11 cellular contexts compared by ENCODE assay signal in the genomic region with DNA sequence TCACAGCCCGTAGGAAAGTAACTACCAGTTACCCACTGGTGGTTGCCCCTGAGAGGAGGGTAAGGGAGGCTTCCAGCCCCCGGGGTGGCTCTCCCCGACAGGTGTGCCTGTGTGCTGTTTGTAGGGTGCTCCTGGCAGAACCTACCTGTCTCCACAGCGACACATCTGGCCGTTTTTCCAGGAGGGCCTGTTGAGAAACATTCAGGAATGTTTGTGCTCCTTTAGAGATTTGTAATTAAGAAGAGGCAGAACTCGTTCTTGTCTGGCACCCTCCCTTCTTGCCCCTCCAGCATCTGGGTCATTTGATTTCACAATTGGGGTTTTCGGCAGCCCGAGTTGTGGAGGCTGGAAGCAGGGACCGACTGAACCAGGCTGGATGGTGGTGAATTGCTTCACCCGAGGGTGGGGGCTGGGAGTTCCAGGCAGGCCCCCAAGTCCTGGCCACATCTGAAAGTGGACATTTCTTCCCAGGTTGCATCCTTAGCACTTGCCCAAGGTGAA.
DNase-seq lines count a peak whose midpoint lies in the region; ATAC-seq and TF ChIP-seq lines count a peak whose summit lies in the region.
"Had no signal": no experiment of that assay in that cellular context is flagged by ENCODE, and none has a peak within 500 bp of the region (broad histone marks: within the 10 kb centered on the region; RNA-seq: fewer than 3 reads in every experiment).

No MANE protein-coding gene starts in this region.

- intact Hi-C loops in breast epithelium (cut with DNase I; ENCODE audit: low total_unique reads): no loop called here

- peak in 1 of 4 donors; percentile 60 for TF ChIP-seq EP300 in upper lobe of left lung (IDR thresholded peaks at IDR 0.05)

- H3K9me3 ChIP-seq in breast epithelium (no peaks in the 10 kb centered on the region), upper lobe of left lung (no peaks in the 10 kb centered on the region)
- H3K9me3 ChIP-seq: BLaER1 treated with 17β-estradiol and CSF1 and Interleukin-3, amounts not matched to agents 10 nM and 100 nM; ovary had no signal

- TF ChIP-seq POLR2A in breast epithelium (IDR thresholded peaks at IDR 0.05) (no peak), upper lobe of left lung (IDR thresholded peaks at IDR 0.05) (no peak)

- WGBS in upper lobe of left lung, 2 donors: 34 to 55% methylated on average over 4 to 10 of the region's 10 CpGs

- DNase-seq in NCI-H510A treated with DMSO at 0.1 percent for 48 hours (lab: John Stamatoyannopoulos, UW): peak; percentile 19
- DNase-seq in NCI-H510A (lab: John Stamatoyannopoulos, UW): no peak
- DNase-seq in breast epithelium (ENCODE audit: low spot score in 2 of 2): peak; percentile 78 to 95
- DNase-seq in left kidney (ENCODE audit: low read depth, low spot score): peak; percentile 55
- peak in 1 of 2 donors; percentile 84 for DNase-seq in upper lobe of left lung
- DNase-seq: stimulated activated naive CD4-positive, alpha-beta T cell treated with Interleukin-2 at 50 U/mL for 16 hours had no signal

- TF ChIP-seq CTCF in breast epithelium (IDR thresholded peaks at IDR 0.05) (peak in 2 of 3 donors; percentile 35 to 68), upper lobe of left lung (IDR thresholded peaks at IDR 0.05) (peak in 2 of 6 experiments; percentile 24 to 35)

- H3K36me3 ChIP-seq in breast epithelium (no peaks in the 10 kb centered on the region), upper lobe of left lung (no peaks in the 10 kb centered on the region)
- H3K36me3 ChIP-seq: BLaER1 treated with 17β-estradiol and CSF1 and Interleukin-3, amounts not matched to agents 10 nM and 100 nM; ovary had no signal

- peak overlapping the region; percentile 88 to 91 for H3K27ac ChIP-seq in breast epithelium
- H3K27ac ChIP-seq in upper lobe of left lung: peak overlapping the region; percentile 38 to 83 (median 64)
- H3K27ac ChIP-seq: BLaER1 treated with 17β-estradiol and CSF1 and Interleukin-3, amounts not matched to agents 10 nM and 100 nM; ovary had no signal

- H3K4me3 ChIP-seq in breast epithelium (peak overlapping the region in 2 of 3 donors; percentile 23 to 51), upper lobe of left lung (no peak overlapping the region)
- H3K4me3 ChIP-seq: BLaER1 treated with 17β-estradiol and CSF1 and Interleukin-3, amounts not matched to agents 10 nM and 100 nM; ovary had no signal

- H3K4me1 ChIP-seq in breast epithelium (peaks cover 0 to 10% of the 10 kb centered on the region in 2 donors), upper lobe of left lung (peaks cover 0 to 25% (median 11%) of the 10 kb centered on the region in 4 donors)
- H3K4me1 ChIP-seq: BLaER1 treated with 17β-estradiol and CSF1 and Interleukin-3, amounts not matched to agents 10 nM and 100 nM had no signal

- ATAC-seq in upper lobe of left lung (ENCODE audit: low FRiP score in 2 of 2) (peak; percentile 61 to 76), GM19023 (IDR thresholded peaks at IDR 0.05; ENCODE audit: unreplicated experiment) (no peak), GM19324 (IDR thresholded peaks at IDR 0.05; ENCODE audit: low FRiP score, unreplicated experiment) (no peak)
- ATAC-seq in activated CD4-positive, CD25-positive, alpha-beta regulatory T cell treated with anti-CD3 and anti-CD28 coated beads, Interleukin-2, amount 50 U/mL, for 24 hours: no peak

- H3K27me3 ChIP-seq in breast epithelium: no peaks in the 10 kb centered on the region
- no peaks in the 10 kb centered on the region for H3K27me3 ChIP-seq in upper lobe of left lung
- H3K27me3 ChIP-seq: BLaER1 treated with 17β-estradiol and CSF1 and Interleukin-3, amounts not matched to agents 10 nM and 100 nM; ovary had no signal

Comparison
In these comparisons a context has a peak if more than half of its experiments do, and no peak if none do; other contexts are left out.
1. H3K4me3 ChIP-seq: peak in breast epithelium (2 of 3); none in upper lobe of left lung (0 of 4).
2. ATAC-seq: peak in upper lobe of left lung (2 of 2); none in GM19023 (single experiment), activated CD4-positive, CD25-positive, alpha-beta regulatory T cell treated with anti-CD3 and anti-CD28 coated beads, Interleukin-2, amount 50 U/mL, for 24 hours (0 of 2) and GM19324 (single experiment).